In the genomic region with DNA sequence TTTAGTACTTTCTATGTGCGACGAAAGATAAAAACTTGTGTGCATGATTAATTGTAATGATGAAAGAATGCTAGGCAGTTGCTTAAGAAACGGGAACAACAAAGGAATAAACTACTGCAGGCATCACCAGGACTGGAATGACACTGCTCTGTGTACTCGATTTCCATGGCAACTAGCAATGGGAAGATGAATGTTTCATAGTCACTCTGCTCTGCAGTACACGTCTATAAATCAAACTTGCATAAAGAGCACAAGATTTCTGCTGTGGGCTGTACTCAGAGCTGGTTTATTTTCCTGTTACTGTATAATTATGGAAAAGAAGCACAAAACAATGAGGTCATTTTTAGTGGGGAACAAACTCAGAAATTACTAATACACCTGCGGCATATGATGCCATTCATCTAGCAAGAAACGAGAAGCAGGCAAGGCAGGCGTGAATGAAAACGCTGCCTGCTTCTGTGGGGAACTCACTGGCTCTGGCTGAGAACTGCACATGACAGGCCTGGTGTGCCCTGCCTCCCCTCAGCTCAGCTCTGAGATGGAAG, we compare ENCODE assay signal across 9 cellular contexts.
A peak's percentile ranks its signal among the peaks of the same experiment; 100 is the strongest.
DNase-seq lines count a peak whose midpoint lies in the region; TF ChIP-seq lines count a peak whose summit lies in the region.
"Had no signal": no experiment of that assay in that cellular context is flagged by ENCODE, and none has a peak within 500 bp of the region (broad histone marks: within the 10 kb centered on the region; RNA-seq: fewer than 3 reads in every experiment).

No MANE protein-coding gene starts in this region.

- no peaks in the 10 kb centered on the region for H3K9me3 ChIP-seq in endocrine pancreas (ENCODE audit: control insufficient read depth, low read length)

- DNase-seq in AG20443 (ENCODE audit: low spot score) (peak; percentile 87), NCI-H2227 treated with DMSO at 0.1 percent for 48 hours (lab: John Stamatoyannopoulos, UW) (peak; percentile 64), GDM1 (lab: John Stamatoyannopoulos, UW) (no peak), T-helper 2 cell (no peak), UCSD-AML1 (lab: John Stamatoyannopoulos, UW; ENCODE audit: unreplicated experiment) (no peak)
- DNase-seq in activated CD4-positive, alpha-beta T cell treated with anti-CD3 and anti-CD28 coated beads, Interleukin-2, amount 50 U/mL, for 1 hour, result no peak
- DNase-seq: NCI-H510A treated with DMSO at 0.1 percent for 48 hours had no signal

- H3K4me3 ChIP-seq in endocrine pancreas (ENCODE audit: control insufficient read depth, insufficient read depth, low read length), result peak overlapping the region; percentile 23

- TF ChIP-seq CTCF in nephron (IDR thresholded peaks at IDR 0.05; ENCODE audit: unreplicated experiment in 3 of 3), result no peak

- no peak overlapping the region for H3K9ac ChIP-seq in endocrine pancreas (ENCODE audit: control insufficient read depth, insufficient read depth, low read length)

- peak overlapping the region; percentile 82 to 93 (median 88) for H3K27ac Mint-ChIP-seq in nephron

- H3K36me3 Mint-ChIP-seq in nephron (ENCODE audit: low read depth), result no peaks in the 10 kb centered on the region

- no peaks in the 10 kb centered on the region for H3K27me3 ChIP-seq in endocrine pancreas (ENCODE audit: control insufficient read depth, insufficient read depth, low read length)

- H3K9me3 Mint-ChIP-seq in nephron, result no peaks in the 10 kb centered on the region

- peaks cover 15% of the 10 kb centered on the region for H3K4me1 ChIP-seq in endocrine pancreas (ENCODE audit: control insufficient read depth, insufficient read depth, low read length)

- H3K27me3 Mint-ChIP-seq in nephron (ENCODE audit: low read depth), result no peaks in the 10 kb centered on the region

- H3K4me1 Mint-ChIP-seq in nephron, result peaks cover 40% of the 10 kb centered on the region

- peak overlapping the region in 2 of 3 experiments; percentile 31 to 36 for H3K4me3 Mint-ChIP-seq in nephron

- H3K36me3 ChIP-seq in endocrine pancreas (ENCODE audit: control insufficient read depth, insufficient read depth, low read length), result no peaks in the 10 kb centered on the region

Comparison
In these comparisons a context has a peak if more than half of its experiments do, and no peak if none do; other contexts are left out.
1. DNase-seq: peak in AG20443 (single experiment) and NCI-H2227 treated with DMSO at 0.1 percent for 48 hours (single experiment); none in activated CD4-positive, alpha-beta T cell treated with anti-CD3 and anti-CD28 coated beads, Interleukin-2, amount 50 U/mL, for 1 hour (single experiment), GDM1 (single experiment), T-helper 2 cell (0 of 5) and UCSD-AML1 (single experiment).